Comparison of ENCODE assay signal across 8 cellular contexts in the genomic region with DNA sequence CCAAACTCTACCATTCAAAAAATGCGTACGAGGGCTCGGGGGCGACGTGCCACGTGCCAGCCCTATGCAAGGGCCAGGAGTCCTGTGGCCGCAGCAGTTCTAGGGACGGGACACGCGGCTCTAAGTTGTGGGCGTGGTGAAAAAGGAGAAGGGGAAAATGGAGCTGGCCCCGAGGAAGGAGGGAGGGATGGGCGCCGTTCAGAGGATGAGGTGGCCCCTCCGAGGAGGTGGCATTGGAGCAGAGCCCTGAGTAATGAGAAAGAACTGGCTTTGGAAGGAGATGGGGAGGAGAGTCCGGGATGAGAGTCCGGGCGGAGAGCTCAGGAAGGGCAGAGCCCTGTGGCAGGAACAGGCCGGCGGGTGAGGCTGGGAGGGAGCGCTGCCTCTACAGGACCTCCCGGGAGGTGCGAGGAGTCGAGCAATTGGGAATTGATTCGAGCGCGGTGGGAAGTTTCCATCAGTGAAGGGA. TPM values are rescaled to one million over a fixed set of nuclear protein-coding genes. Genes with fewer than 3 reads are reported as not detected.
DNase-seq lines count a peak whose midpoint lies in the region; ATAC-seq and TF ChIP-seq lines count a peak whose summit lies in the region.

No MANE protein-coding gene starts in this region.

- no peak overlapping the region for H3K9ac ChIP-seq in iPS-15b (ENCODE audit: low read depth, low read length)

- peaks cover 14% of the 10 kb centered on the region for H3K9me3 Mint-ChIP-seq in WTC11
- peaks cover 6% of the 10 kb centered on the region for H3K9me3 Mint-ChIP-seq in stimulated activated effector memory CD8-positive, alpha-beta T cell treated with anti-CD3 and anti-CD28 coated beads, Interleukin-12 subunit alpha, Interleukin-12 subunit beta, amount 100 ng/mL, for 72 hours

- 0 out of 2 replicates have a peak overlapping the region, but pooled peaks have one; percentile 8 for H3K27ac Mint-ChIP-seq in WTC11
- peak overlapping the region; percentile 90 for H3K27ac Mint-ChIP-seq in stimulated activated effector memory CD8-positive, alpha-beta T cell treated with anti-CD3 and anti-CD28 coated beads, Interleukin-12 subunit alpha, Interleukin-12 subunit beta, amount 100 ng/mL, for 72 hours

- TF ChIP-seq CTCF in WTC11 (IDR thresholded peaks at IDR 0.05): no peak

- peaks cover 98% of the 10 kb centered on the region for H3K27me3 Mint-ChIP-seq in WTC11 (ENCODE audit: low read depth)

- peak overlapping the region; percentile 43 for H3K4me3 ChIP-seq in iPS-15b (ENCODE audit: low read depth, low read length)

- DNase-seq in DMS 273 (lab: John Stamatoyannopoulos, UW; ENCODE audit: unreplicated experiment) (peak; percentile 44), DMS 273 treated with DMSO at 0.1 percent for 48 hours (lab: John Stamatoyannopoulos, UW) (no peak), WTC11 (ENCODE audit: low spot score) (peak; percentile 49), head of caudate nucleus (no peak), NCI-H146 treated with DMSO at 0.1 percent for 48 hours (lab: John Stamatoyannopoulos, UW; ENCODE audit: unreplicated experiment) (no peak)
- DNase-seq in stimulated activated effector memory CD8-positive, alpha-beta T cell treated with anti-CD3 and anti-CD28 coated beads, Interleukin-12 subunit alpha, Interleukin-12 subunit beta, amount 100 ng/mL, for 72 hours (ENCODE audit: low spot score in 2 of 2): no peak

- intact Hi-C loops in head of caudate nucleus (cut with DNase I): no loop called here

- ATAC-seq in WTC11 (peak; percentile 50), GM18868 (IDR thresholded peaks at IDR 0.05; ENCODE audit: unreplicated experiment) (no peak)
- ATAC-seq in stimulated activated effector memory CD8-positive, alpha-beta T cell treated with anti-CD3 and anti-CD28 coated beads, Interleukin-12 subunit alpha, Interleukin-12 subunit beta, amount 100 ng/mL, for 72 hours: no peak

- H3K4me3 Mint-ChIP-seq in WTC11: peak overlapping the region; percentile 69
- H3K4me3 Mint-ChIP-seq in stimulated activated effector memory CD8-positive, alpha-beta T cell treated with anti-CD3 and anti-CD28 coated beads, Interleukin-12 subunit alpha, Interleukin-12 subunit beta, amount 100 ng/mL, for 72 hours: peak overlapping the region; percentile 79

- no peaks in the 10 kb centered on the region for H3K9me3 ChIP-seq in iPS-15b (ENCODE audit: control insufficient read depth, insufficient read depth, low read length)

- H3K4me1 Mint-ChIP-seq in WTC11: peaks cover 18% of the 10 kb centered on the region
- H3K4me1 Mint-ChIP-seq in stimulated activated effector memory CD8-positive, alpha-beta T cell treated with anti-CD3 and anti-CD28 coated beads, Interleukin-12 subunit alpha, Interleukin-12 subunit beta, amount 100 ng/mL, for 72 hours: peaks cover 17% of the 10 kb centered on the region

- peaks cover 39% of the 10 kb centered on the region for H3K27me3 ChIP-seq in iPS-15b (ENCODE audit: control insufficient read depth, insufficient read depth, low read length)

- H3K4me1 ChIP-seq in iPS-15b (ENCODE audit: control insufficient read depth, insufficient read depth, low read length): peaks cover 4% of the 10 kb centered on the region

- H3K36me3 ChIP-seq in iPS-15b (ENCODE audit: control insufficient read depth, insufficient read depth, low read length): no peaks in the 10 kb centered on the region

- H3K36me3 Mint-ChIP-seq in WTC11: peaks cover 8% of the 10 kb centered on the region
- peaks cover 7% of the 10 kb centered on the region for H3K36me3 Mint-ChIP-seq in stimulated activated effector memory CD8-positive, alpha-beta T cell treated with anti-CD3 and anti-CD28 coated beads, Interleukin-12 subunit alpha, Interleukin-12 subunit beta, amount 100 ng/mL, for 72 hours

- CTCF ChIA-PET in WTC11 (lab: Charles Lee): interaction anchor here (0.6 to 2.9 kb wide), 24 partner anchors 9 to 197 kb away, joined by 3 to 12 read pairs (median 4); partner anchors contain the start of gene COX8A

- POLR2A ChIA-PET in WTC11 (lab: Charles Lee): no interaction called here

TF ChIP-seq in WTC11, 78 proteins besides CTCF, POLR2A, EP300 and RAD21:
- TF ChIP-seq MLX (CRISPR knock-in tag; IDR thresholded peaks at IDR 0.05): no peak
- 0 out of 2 replicates have a peak, but pooled peaks have one; percentile 16 for TF ChIP-seq SP1 (CRISPR knock-in tag; conservative IDR thresholded peaks at IDR 0.05)
- no peak for TF ChIP-seq PRRX2 (CRISPR knock-in tag; IDR thresholded peaks at IDR 0.05)
- TF ChIP-seq, protein P1, sequence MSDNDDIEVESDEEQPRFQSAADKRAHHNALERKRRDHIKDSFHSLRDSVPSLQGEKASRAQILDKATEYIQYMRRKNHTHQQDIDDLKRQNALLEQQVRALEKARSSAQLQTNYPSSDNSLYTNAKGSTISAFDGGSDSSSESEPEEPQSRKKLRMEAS (CRISPR knock-in tag; IDR thresholded peaks at IDR 0.05): peak; percentile 45
- TF ChIP-seq, protein P2, sequence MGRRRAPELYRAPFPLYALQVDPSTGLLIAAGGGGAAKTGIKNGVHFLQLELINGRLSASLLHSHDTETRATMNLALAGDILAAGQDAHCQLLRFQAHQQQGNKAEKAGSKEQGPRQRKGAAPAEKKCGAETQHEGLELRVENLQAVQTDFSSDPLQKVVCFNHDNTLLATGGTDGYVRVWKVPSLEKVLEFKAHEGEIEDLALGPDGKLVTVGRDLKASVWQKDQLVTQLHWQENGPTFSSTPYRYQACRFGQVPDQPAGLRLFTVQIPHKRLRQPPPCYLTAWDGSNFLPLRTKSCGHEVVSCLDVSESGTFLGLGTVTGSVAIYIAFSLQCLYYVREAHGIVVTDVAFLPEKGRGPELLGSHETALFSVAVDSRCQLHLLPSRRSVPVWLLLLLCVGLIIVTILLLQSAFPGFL (CRISPR knock-in tag; IDR thresholded peaks at IDR 0.05; ENCODE audit: borderline replicate concordance): no peak
- TF ChIP-seq ZNF396 (CRISPR knock-in tag; IDR thresholded peaks at IDR 0.05; ENCODE audit: borderline replicate concordance): no peak
- no peak for TF ChIP-seq KAT7 (CRISPR knock-in tag; IDR thresholded peaks at IDR 0.05; ENCODE audit: borderline replicate concordance)
- no peak for TF ChIP-seq FOXK1 (CRISPR knock-in tag; IDR thresholded peaks at IDR 0.05)
- no peak for TF ChIP-seq GTF2I (CRISPR knock-in tag; conservative IDR thresholded peaks at IDR 0.05)
- TF ChIP-seq, protein P3, sequence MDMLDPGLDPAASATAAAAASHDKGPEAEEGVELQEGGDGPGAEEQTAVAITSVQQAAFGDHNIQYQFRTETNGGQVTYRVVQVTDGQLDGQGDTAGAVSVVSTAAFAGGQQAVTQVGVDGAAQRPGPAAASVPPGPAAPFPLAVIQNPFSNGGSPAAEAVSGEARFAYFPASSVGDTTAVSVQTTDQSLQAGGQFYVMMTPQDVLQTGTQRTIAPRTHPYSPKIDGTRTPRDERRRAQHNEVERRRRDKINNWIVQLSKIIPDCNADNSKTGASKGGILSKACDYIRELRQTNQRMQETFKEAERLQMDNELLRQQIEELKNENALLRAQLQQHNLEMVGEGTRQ (CRISPR knock-in tag; IDR thresholded peaks at IDR 0.05): peak; percentile 49
- TF ChIP-seq, protein P4, sequence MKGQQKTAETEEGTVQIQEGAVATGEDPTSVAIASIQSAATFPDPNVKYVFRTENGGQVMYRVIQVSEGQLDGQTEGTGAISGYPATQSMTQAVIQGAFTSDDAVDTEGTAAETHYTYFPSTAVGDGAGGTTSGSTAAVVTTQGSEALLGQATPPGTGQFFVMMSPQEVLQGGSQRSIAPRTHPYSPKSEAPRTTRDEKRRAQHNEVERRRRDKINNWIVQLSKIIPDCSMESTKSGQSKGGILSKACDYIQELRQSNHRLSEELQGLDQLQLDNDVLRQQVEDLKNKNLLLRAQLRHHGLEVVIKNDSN (CRISPR knock-in tag; IDR thresholded peaks at IDR 0.05): no peak
- TF ChIP-seq MYBL2 (CRISPR knock-in tag; IDR thresholded peaks at IDR 0.05): 0 out of 2 replicates have a peak, but pooled peaks have one; percentile 28
- no peak for TF ChIP-seq ZNF263 (CRISPR knock-in tag; IDR thresholded peaks at IDR 0.05; ENCODE audit: low read depth)

RNA-seq across cellular contexts. Expression of gene OTUB1, which starts 21.0 kb away (rescaled TPM):
- 94.3 to 112 TPM (median 99.3 TPM) in 3 replicates for total RNA-seq in WTC11 (2021)

RNA-seq across cellular contexts. Expression of gene FLRT1, which starts 28.5 kb away (rescaled TPM):
- 0.14 to 0.20 TPM (median 0.16 TPM) in 3 replicates for total RNA-seq in WTC11 (2021)

RNA-seq across cellular contexts. Expression of gene COX8A, which starts 32.8 kb away (rescaled TPM):
- total RNA-seq in WTC11 (2021): 518 to 587 TPM (median 554 TPM) in 3 replicates

Comparison
In these comparisons a context has a peak if more than half of its experiments do, and no peak if none do; other contexts are left out.
1. DNase-seq: peak in DMS 273 (single experiment) and WTC11 (single experiment); none in DMS 273 treated with DMSO at 0.1 percent for 48 hours (single experiment), stimulated activated effector memory CD8-positive, alpha-beta T cell treated with anti-CD3 and anti-CD28 coated beads, Interleukin-12 subunit alpha, Interleukin-12 subunit beta, amount 100 ng/mL, for 72 hours (0 of 2), head of caudate nucleus (0 of 42) and NCI-H146 treated with DMSO at 0.1 percent for 48 hours (single experiment).